ENCODE assay signal across 1 cellular context in the genomic region with DNA sequence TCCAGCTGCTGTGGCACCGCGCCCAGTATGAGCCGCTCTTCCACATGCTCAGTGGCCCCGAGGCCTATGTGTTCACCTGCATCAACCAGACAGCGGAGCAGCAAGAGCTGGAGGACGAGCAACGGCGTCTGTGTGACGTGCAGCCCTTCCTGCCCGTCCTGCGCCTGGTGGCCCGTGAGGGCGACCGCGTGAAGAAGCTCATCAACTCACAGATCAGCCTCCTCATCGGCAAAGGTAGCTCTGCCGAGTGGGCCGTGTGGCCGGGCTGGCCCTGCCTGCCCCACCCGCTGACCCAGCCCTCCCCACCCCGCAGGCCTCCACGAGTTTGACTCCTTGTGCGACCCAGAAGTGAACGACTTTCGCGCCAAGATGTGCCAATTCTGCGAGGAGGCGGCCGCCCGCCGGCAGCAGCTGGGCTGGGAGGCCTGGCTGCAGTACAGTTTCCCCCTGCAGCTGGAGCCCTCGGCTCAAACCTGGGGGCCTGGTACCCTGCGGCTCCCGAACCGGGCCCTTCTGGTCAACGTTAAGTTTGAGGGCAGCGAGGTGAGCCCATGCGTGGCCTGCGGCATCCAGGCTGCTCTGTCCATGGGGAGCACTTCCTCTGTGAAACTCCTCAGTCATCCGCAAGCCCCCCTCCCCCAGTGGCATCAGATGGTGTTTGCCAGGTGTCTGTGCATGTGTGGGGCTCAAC.
TF ChIP-seq lines count a peak whose summit lies in the region.

No MANE protein-coding gene starts in this region.

TF ChIP-seq in H1, 55 proteins besides CTCF, POLR2A, EP300 and RAD21 (continued from another document):
- no peak for TF ChIP-seq TEAD4 (IDR thresholded peaks at IDR 0.05; ENCODE audit: low read depth, low read length)
- TF ChIP-seq, protein P1, sequence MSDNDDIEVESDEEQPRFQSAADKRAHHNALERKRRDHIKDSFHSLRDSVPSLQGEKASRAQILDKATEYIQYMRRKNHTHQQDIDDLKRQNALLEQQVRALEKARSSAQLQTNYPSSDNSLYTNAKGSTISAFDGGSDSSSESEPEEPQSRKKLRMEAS (IDR thresholded peaks at IDR 0.05), result no peak
- TF ChIP-seq EGR1 (IDR thresholded peaks at IDR 0.05; ENCODE audit: borderline replicate concordance, low read depth, low read length), result no peak
- no peak for TF ChIP-seq JUN (IDR thresholded peaks at IDR 0.05; ENCODE audit: low read depth, low read length)
- no peak for TF ChIP-seq HDAC6 (IDR thresholded peaks at IDR 0.05; ENCODE audit: low read depth, low read length)
- TF ChIP-seq RNF2 (IDR thresholded peaks at IDR 0.05; ENCODE audit: borderline replicate concordance, low read depth, low read length, missing control alignments, poor library complexity, severe bottlenecking), result no peak
- no peak for TF ChIP-seq KDM5A (IDR thresholded peaks at IDR 0.05; ENCODE audit: low read length)
- no peak for TF ChIP-seq BCL11A (IDR thresholded peaks at IDR 0.05; ENCODE audit: low read depth in 2 of 2, low read length in 2 of 2)
- TF ChIP-seq GABPA (IDR thresholded peaks at IDR 0.05; ENCODE audit: borderline replicate concordance, insufficient read depth, low read length), result no peak
